ENCODE assay signal across 32 cellular contexts in the genomic region with DNA sequence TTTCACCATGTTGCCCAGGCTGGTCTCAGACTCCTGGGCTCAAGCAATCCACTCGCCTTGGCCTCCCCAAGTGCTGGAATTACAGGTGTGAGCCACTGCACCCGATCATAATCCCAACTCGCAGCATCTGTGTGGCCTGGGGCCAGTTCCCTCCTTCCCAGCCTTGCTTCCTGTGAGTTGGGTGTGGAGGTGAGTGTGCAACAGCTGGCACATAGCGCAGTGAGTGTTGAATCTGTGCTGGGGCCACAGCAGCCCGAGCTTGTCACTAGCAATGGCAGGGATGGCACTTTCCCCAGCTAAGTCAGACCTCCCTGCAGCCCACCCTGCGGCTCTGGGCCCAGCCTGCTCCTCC. TPM values are rescaled to one million over a fixed set of nuclear protein-coding genes. Genes with fewer than 3 reads are reported as not detected.
DNase-seq lines count a peak whose midpoint lies in the region; ATAC-seq, FAIRE-seq and TF ChIP-seq lines count a peak whose summit lies in the region.
"Had no signal": no experiment of that assay in that cellular context is flagged by ENCODE, and none has a peak within 500 bp of the region (broad histone marks: within the 10 kb centered on the region; RNA-seq: fewer than 3 reads in every experiment).

No MANE protein-coding gene starts in this region.

- no peaks in the 10 kb centered on the region for H3K27me3 Mint-ChIP-seq in activated naive CD8-positive, alpha-beta T cell treated with anti-CD3 and anti-CD28 coated beads, Interleukin-2, amount 50 U/mL, for 24 hours
- H3K27me3 Mint-ChIP-seq: activated CD4-positive, alpha-beta T cell treated with anti-CD3 and anti-CD28 coated beads for 36 hours; activated CD8-positive, alpha-beta T cell treated with anti-CD3 and anti-CD28 coated beads for 36 hours; activated naive CD4-positive, alpha-beta T cell treated with anti-CD3 and anti-CD28 coated beads, Interleukin-2, amount 50 U/mL, for 24 hours; activated T-helper 17 cell treated with anti-CD3 and anti-CD28 coated beads, Interleukin-2, amount 50 U/mL, for 72 hours had no signal

- no peaks in the 10 kb centered on the region for H3K27me3 ChIP-seq in RWPE2 (ENCODE audit: insufficient read depth, poor library complexity, severe bottlenecking)
- no peaks in the 10 kb centered on the region for H3K27me3 ChIP-seq in foreskin keratinocyte
- H3K27me3 ChIP-seq in small intestine (ENCODE audit: control insufficient read depth in 2 of 2, insufficient read depth in 2 of 2, low read length in 2 of 2), result no peaks in the 10 kb centered on the region
- no peaks in the 10 kb centered on the region for H3K27me3 ChIP-seq in left lung
- H3K27me3 ChIP-seq: brain microvascular endothelial cell, dorsolateral prefrontal cortex, neutrophil, SJCRH30 had no signal

- WGBS in small intestine, 3 donors, result 58 to 76% (median 66%) methylated on average over 6 of the region's 6 CpGs

- intact Hi-C loops in left lung (cut with DNase I), result no loop called here

- no peaks in the 10 kb centered on the region for H3K9me3 ChIP-seq in RWPE2 (ENCODE audit: severe bottlenecking)
- H3K9me3 ChIP-seq in small intestine (ENCODE audit: control insufficient read depth, low read depth), result no peaks in the 10 kb centered on the region
- H3K9me3 ChIP-seq in left lung, result no peaks in the 10 kb centered on the region
- H3K9me3 ChIP-seq: neutrophil, psoas muscle, SJCRH30 had no signal

- H3K36me3 ChIP-seq in RWPE2 (ENCODE audit: low read depth) (peaks cover 35% of the 10 kb centered on the region), small intestine (ENCODE audit: control insufficient read depth in 2 of 2, insufficient read depth in 2 of 2, low read length in 2 of 2) (peaks cover 14 to 17% of the 10 kb centered on the region in 2 donors), left lung (peaks cover 0 to 65% of the 10 kb centered on the region in 2 donors)
- H3K36me3 ChIP-seq: SJCRH30 had no signal

- H3K4me3 ChIP-seq in RWPE2 (ENCODE audit: severe bottlenecking) (no peak overlapping the region), small intestine (ENCODE audit: low read depth in 1 of 2, low read length in 2 of 2) (no peak overlapping the region), left lung (no peak overlapping the region)
- H3K4me3 ChIP-seq: dorsolateral prefrontal cortex, psoas muscle, SJCRH30 had no signal

- peak; percentile 40 for ATAC-seq in RWPE2 (ENCODE audit: low read depth)
- ATAC-seq in foreskin keratinocyte, result peak; percentile 71
- no peak for ATAC-seq in left lung
- no peak for ATAC-seq in activated naive CD8-positive, alpha-beta T cell treated with anti-CD3 and anti-CD28 coated beads, Interleukin-2, amount 50 U/mL, for 24 hours
- ATAC-seq: activated CD4-positive, alpha-beta T cell treated with anti-CD3 and anti-CD28 coated beads for 36 hours; activated CD8-positive, alpha-beta T cell treated with anti-CD3 and anti-CD28 coated beads for 36 hours; left ventricle myocardium superior had no signal

- no peak for FAIRE-seq in small intestine (lab: Jason Lieb, UNC)
- FAIRE-seq: H54 had no signal

- H3K27ac ChIP-seq in RWPE2 (ENCODE audit: poor library complexity, severe bottlenecking) (peak overlapping the region; percentile 11), foreskin keratinocyte (peak overlapping the region; percentile 53), small intestine (ENCODE audit: low read depth in 1 of 2, low read length in 1 of 2) (no peak overlapping the region), left lung (no peak overlapping the region)
- H3K27ac ChIP-seq: brain microvascular endothelial cell, dorsolateral prefrontal cortex, HL-60, neutrophil, SJCRH30, VCaP had no signal

- H3K27ac Mint-ChIP-seq in activated naive CD8-positive, alpha-beta T cell treated with anti-CD3 and anti-CD28 coated beads, Interleukin-2, amount 50 U/mL, for 24 hours, result no peak overlapping the region
- H3K27ac Mint-ChIP-seq: activated CD4-positive, alpha-beta T cell treated with anti-CD3 and anti-CD28 coated beads for 36 hours; activated CD8-positive, alpha-beta T cell treated with anti-CD3 and anti-CD28 coated beads for 36 hours; activated T-helper 17 cell treated with anti-CD3 and anti-CD28 coated beads, Interleukin-2, amount 50 U/mL, for 72 hours; stimulated activated effector memory CD8-positive, alpha-beta T cell treated with anti-CD3 and anti-CD28 coated beads, Interleukin-12 subunit alpha, Interleukin-12 subunit beta, amount 100 ng/mL, for 72 hours had no signal

- H3K4me1 ChIP-seq in RWPE2 (ENCODE audit: insufficient read depth, poor library complexity, severe bottlenecking) (no peaks in the 10 kb centered on the region), foreskin keratinocyte (peaks cover 9% of the 10 kb centered on the region), small intestine (ENCODE audit: control insufficient read depth in 2 of 2, insufficient read depth in 1 of 2, low read depth in 1 of 2, low read length in 1 of 2) (no peaks in the 10 kb centered on the region), left lung (peaks cover 1 to 6% of the 10 kb centered on the region in 2 donors)

- TF ChIP-seq CTCF in RWPE2 (IDR thresholded peaks at IDR 0.05; ENCODE audit: poor library complexity, severe bottlenecking) (no peak), foreskin keratinocyte (conservative IDR thresholded peaks at IDR 0.05) (no peak), left lung (IDR thresholded peaks at IDR 0.05) (no peak)

- peak; percentile 50 for DNase-seq in DMS53 (lab: John Stamatoyannopoulos, UW)
- DNase-seq in DMS53 treated with DMSO at 0.1 percent for 48 hours (lab: John Stamatoyannopoulos, UW; ENCODE audit: unreplicated experiment), result no peak
- no peak for DNase-seq in RWPE2 (ENCODE audit: low spot score)
- DNase-seq in foreskin keratinocyte, result peak; percentile 44 to 61
- DNase-seq in small intestine, result peak; percentile 39
- DNase-seq in globus pallidus (ENCODE audit: low spot score), result no peak
- no peak for DNase-seq in left lung
- no peak for DNase-seq in activated naive CD8-positive, alpha-beta T cell treated with anti-CD3 and anti-CD28 coated beads, Interleukin-2, amount 50 U/mL, for 24 hours
- DNase-seq: 8988T; activated CD4-positive, alpha-beta T cell treated with anti-CD3 and anti-CD28 coated beads for 36 hours; activated CD8-positive, alpha-beta memory T cell treated with anti-CD3 and anti-CD28 coated beads, Interleukin-2, amount 50 U/mL, for 48 hours; activated CD8-positive, alpha-beta T cell treated with anti-CD3 and anti-CD28 coated beads for 36 hours; amygdala; brain microvascular endothelial cell; DND-41; dorsolateral prefrontal cortex; glutamatergic neuron; NCI-H1417; NCI-H226; NCI-H526 treated with DMSO at 0.1 percent for 48 hours; SJCRH30; SW 1271; T-helper 9 cell had no signal

- no peaks in the 10 kb centered on the region for H3K36me3 Mint-ChIP-seq in activated naive CD8-positive, alpha-beta T cell treated with anti-CD3 and anti-CD28 coated beads, Interleukin-2, amount 50 U/mL, for 24 hours (ENCODE audit: low read depth)
- H3K36me3 Mint-ChIP-seq: activated naive CD4-positive, alpha-beta T cell treated with anti-CD3 and anti-CD28 coated beads, Interleukin-2, amount 50 U/mL, for 24 hours had no signal

- H3K4me1 Mint-ChIP-seq in activated naive CD8-positive, alpha-beta T cell treated with anti-CD3 and anti-CD28 coated beads, Interleukin-2, amount 50 U/mL, for 24 hours, result no peaks in the 10 kb centered on the region
- H3K4me1 Mint-ChIP-seq: activated CD4-positive, alpha-beta T cell treated with anti-CD3 and anti-CD28 coated beads for 36 hours; activated naive CD4-positive, alpha-beta T cell treated with anti-CD3 and anti-CD28 coated beads, Interleukin-2, amount 50 U/mL, for 24 hours; activated T-helper 17 cell treated with anti-CD3 and anti-CD28 coated beads, Interleukin-2, amount 50 U/mL, for 72 hours had no signal

- H3K9me3 Mint-ChIP-seq in activated naive CD8-positive, alpha-beta T cell treated with anti-CD3 and anti-CD28 coated beads, Interleukin-2, amount 50 U/mL, for 24 hours, result no peaks in the 10 kb centered on the region
- H3K9me3 Mint-ChIP-seq: activated CD8-positive, alpha-beta T cell treated with anti-CD3 and anti-CD28 coated beads for 36 hours; activated naive CD4-positive, alpha-beta T cell treated with anti-CD3 and anti-CD28 coated beads, Interleukin-2, amount 50 U/mL, for 24 hours; activated T-helper 17 cell treated with anti-CD3 and anti-CD28 coated beads, Interleukin-2, amount 50 U/mL, for 72 hours; stimulated activated effector memory CD8-positive, alpha-beta T cell treated with anti-CD3 and anti-CD28 coated beads, Interleukin-12 subunit alpha, Interleukin-12 subunit beta, amount 100 ng/mL, for 72 hours had no signal

- H3K4me3 Mint-ChIP-seq in activated naive CD8-positive, alpha-beta T cell treated with anti-CD3 and anti-CD28 coated beads, Interleukin-2, amount 50 U/mL, for 24 hours, result no peak overlapping the region
- H3K4me3 Mint-ChIP-seq: activated CD4-positive, alpha-beta T cell treated with anti-CD3 and anti-CD28 coated beads for 36 hours; activated CD8-positive, alpha-beta T cell treated with anti-CD3 and anti-CD28 coated beads for 36 hours; activated naive CD4-positive, alpha-beta T cell treated with anti-CD3 and anti-CD28 coated beads, Interleukin-2, amount 50 U/mL, for 24 hours; activated T-helper 17 cell treated with anti-CD3 and anti-CD28 coated beads, Interleukin-2, amount 50 U/mL, for 72 hours; stimulated activated effector memory CD8-positive, alpha-beta T cell treated with anti-CD3 and anti-CD28 coated beads, Interleukin-12 subunit alpha, Interleukin-12 subunit beta, amount 100 ng/mL, for 72 hours had no signal

RNA-seq across cellular contexts. Expression of a gene that starts 12.2 kb away (rescaled TPM):
- total RNA-seq in foreskin keratinocyte (1.1 and 1.4 TPM in 2 replicates), left lung (1 to 10 TPM; 7.9 to 9.7 TPM)
- polyA plus RNA-seq in foreskin keratinocyte (1.2 and 1.3 TPM in 2 replicates), small intestine (10 to 100 TPM; 30.0 to 55.0 (median 37.4) TPM)
- total RNA-seq: activated CD8-positive, alpha-beta T cell treated with anti-CD3 and anti-CD28 coated beads for 36 hours; activated T-helper 17 cell treated with anti-CD3 and anti-CD28 coated beads, Interleukin-2, amount 50 U/mL, for 72 hours; SJCRH30 had no signal

RNA-seq across cellular contexts. Expression of a gene that starts 13.3 kb away (rescaled TPM):
- total RNA-seq in foreskin keratinocyte (9.5 and 9.6 TPM in 2 replicates), left lung (10 to 100 TPM; 36.8 to 49.7 TPM)
- polyA plus RNA-seq in foreskin keratinocyte (7.4 and 7.9 TPM in 2 replicates), small intestine (10 to 100 TPM; 26.1 to 34.2 (median 29.7) TPM)

RNA-seq across cellular contexts. Expression of a gene that starts 26.0 kb away (rescaled TPM):
- total RNA-seq in foreskin keratinocyte (56.4 and 59.7 TPM in 2 replicates), left lung (10 to 100 TPM; 22.4 to 25.3 TPM)
- polyA plus RNA-seq in foreskin keratinocyte (82.3 and 92.6 TPM in 2 replicates), small intestine (10 to 100 TPM; 67.0 to 73.1 (median 72.7) TPM)

RNA-seq across cellular contexts. Expression of a gene that starts 39.6 kb away (rescaled TPM):
- total RNA-seq in foreskin keratinocyte, result 57.2 and 58.9 TPM in 2 replicates
- polyA plus RNA-seq in foreskin keratinocyte, result 49.1 and 50.1 TPM in 2 replicates
- 10 to 100 TPM; 56.5 to 83.2 (median 81.4) TPM for polyA plus RNA-seq in small intestine
- total RNA-seq in left lung, result 10 to 100 TPM; 70.1 to 80.9 TPM

Comparison
In these comparisons a context has a peak if more than half of its experiments do, and no peak if none do; other contexts are left out.
1. DNase-seq: peak in DMS53 (single experiment), foreskin keratinocyte (2 of 2) and small intestine (single experiment); none in DMS53 treated with DMSO at 0.1 percent for 48 hours (single experiment), RWPE2 (single experiment), globus pallidus (single experiment), left lung (0 of 2) and activated naive CD8-positive, alpha-beta T cell treated with anti-CD3 and anti-CD28 coated beads, Interleukin-2, amount 50 U/mL, for 24 hours (single experiment).
2. ATAC-seq: peak in RWPE2 (single experiment) and foreskin keratinocyte (single experiment); none in left lung (single experiment) and activated naive CD8-positive, alpha-beta T cell treated with anti-CD3 and anti-CD28 coated beads, Interleukin-2, amount 50 U/mL, for 24 hours (single experiment).
3. H3K27ac ChIP-seq: peak in RWPE2 (single experiment) and foreskin keratinocyte (single experiment); none in small intestine (0 of 2) and left lung (0 of 2).